ENCODE assay signal across 8 cellular contexts in genomic region chr1:207050768-207051614, GRCh38. TPM values are rescaled to one million over a fixed set of nuclear protein-coding genes. Genes with fewer than 3 reads are reported as not detected.
A peak's percentile ranks its signal among the peaks of the same experiment; 100 is the strongest.
DNase-seq lines count a peak whose midpoint lies in the region; ATAC-seq and TF ChIP-seq lines count a peak whose summit lies in the region.

Gene YOD1 (minus strand): TSS chr1:207051208. CDS start chr1:207051030, 178 bp downstream.

- H3K9me3 ChIP-seq in OCI-LY1 (ENCODE audit: low read length) (no peaks in the 10 kb centered on the region), mononuclear cell (ENCODE audit: low read depth, low read length) (no peaks in the 10 kb centered on the region)

- TF ChIP-seq CTCF in BJ (IDR thresholded peaks at IDR 0.05; ENCODE audit: insufficient read depth, low read depth, low read length) (no peak), OCI-LY1 (IDR thresholded peaks at IDR 0.05; ENCODE audit: low read length) (no peak)

- H3K36me3 ChIP-seq in BJ (ENCODE audit: control insufficient read depth, insufficient read depth, low read length) (peaks cover 4% of the 10 kb centered on the region), OCI-LY1 (ENCODE audit: insufficient read depth, low read length) (peaks cover 37% of the 10 kb centered on the region)

- no peaks in the 10 kb centered on the region; the same call in 1 of the 2 replicates for H4K20me1 ChIP-seq in OCI-LY1 (ENCODE audit: insufficient read depth, low read length)

- peak within 1 kb of the TSS; percentile 91 for H3K4me3 ChIP-seq in BJ (ENCODE audit: low read depth, low read length)
- H3K4me3 ChIP-seq in OCI-LY1 (ENCODE audit: low read depth, low read length, poor library complexity, severe bottlenecking), result peak within 1 kb of the TSS; percentile 96
- H3K4me3 ChIP-seq in mononuclear cell (ENCODE audit: low read length), result peak within 1 kb of the TSS; percentile 77

- POLR2A ChIA-PET in BJ (lab: Charles Lee), result no interaction called here

- no peaks in the 10 kb centered on the region for H3K9me2 ChIP-seq in OCI-LY1 (ENCODE audit: low read depth, low read length)

- peaks cover 40% of the 10 kb centered on the region for H3K79me2 ChIP-seq in OCI-LY1 (ENCODE audit: insufficient read depth, low read length)

- H3K27ac ChIP-seq in OCI-LY1 (ENCODE audit: low read depth, low read length, poor library complexity, severe bottlenecking), result peak within 1 kb of the TSS; percentile 61
- peak within 1 kb of the TSS; percentile 98 for H3K27ac ChIP-seq in epithelial cell of prostate

- no peaks in the 10 kb centered on the region for H3K27me3 ChIP-seq in BJ (ENCODE audit: control insufficient read depth, insufficient read depth, low read length)
- H3K27me3 ChIP-seq in OCI-LY1 (ENCODE audit: insufficient read depth, low read length), result no peaks in the 10 kb centered on the region
- H3K27me3 ChIP-seq in mononuclear cell (ENCODE audit: insufficient read depth, low read length), result no peaks in the 10 kb centered on the region

- CTCF ChIA-PET in BJ (lab: Yijun Ruan, JAX), result interaction anchor here (1.8 to 2.9 kb wide), 3 partner anchors 17 to 69 kb away, joined by 5 to 8 read pairs (median 7); no protein-coding TSS in a partner anchor

- H3K4me1 ChIP-seq in OCI-LY1 (ENCODE audit: insufficient read depth, low read length, severe bottlenecking), result peaks cover 70% of the 10 kb centered on the region
- H3K4me1 ChIP-seq in mononuclear cell (ENCODE audit: insufficient read depth, low read length), result peaks cover 51% of the 10 kb centered on the region

- peak; percentile 41 for ATAC-seq in GM19397 (IDR thresholded peaks at IDR 0.05; ENCODE audit: unreplicated experiment)

- H3F3A ChIP-seq in OCI-LY1 (ENCODE audit: insufficient read depth, low read length), result peaks cover 5% of the 10 kb centered on the region; the same call in 1 of the 2 replicates

- H3K4me2 ChIP-seq in OCI-LY1 (ENCODE audit: low read length), result peak within 1 kb of the TSS; percentile 91

- DNase-seq in BJ (ENCODE audit: low read depth) (peak; percentile 63), HuH-7 (ENCODE audit: low spot score) (peak; percentile 75), activated T-cell treated with anti-CD3 and anti-CD28 coated beads for 24 hours (ENCODE audit: low read depth) (peak; percentile 84), epithelial cell of prostate (ENCODE audit: low read depth, low spot score) (peak; percentile 75)
- peak; percentile 81 for DNase-seq in stimulated activated CD8-positive, alpha-beta memory T cell treated with anti-CD3 and anti-CD28 coated beads, Interleukin-15, amount 100 ng/mL, for 48 hours (ENCODE audit: low read depth in 2 of 2)

- peak within 1 kb of the TSS; percentile 84; the same call in 1 of the 2 replicates for H2AFZ ChIP-seq in OCI-LY1 (ENCODE audit: low read length)

- peak within 1 kb of the TSS; percentile 98 for H3K9ac ChIP-seq in OCI-LY1 (ENCODE audit: low read length)

RNA-seq across cellular contexts. Expression of gene YOD1, which starts in this region (rescaled TPM):
- 1.2 and 2.5 TPM in 2 replicates for polyA plus RNA-seq in BJ (2011; rRNA removed)
- polyA minus RNA-seq in BJ (2011; rRNA and poly(A)+ RNA removed), result 2.6 and 3.4 TPM in 2 replicates
- total RNA-seq in mononuclear cell, result 44.5 TPM

Comparison
In these comparisons a context has a peak if more than half of its experiments do, and no peak if none do; other contexts are left out.
1. Peak in every context shown above with its lines: DNase-seq, ATAC-seq, H3K4me3 ChIP-seq and H3K27ac ChIP-seq.